In the genomic region with DNA sequence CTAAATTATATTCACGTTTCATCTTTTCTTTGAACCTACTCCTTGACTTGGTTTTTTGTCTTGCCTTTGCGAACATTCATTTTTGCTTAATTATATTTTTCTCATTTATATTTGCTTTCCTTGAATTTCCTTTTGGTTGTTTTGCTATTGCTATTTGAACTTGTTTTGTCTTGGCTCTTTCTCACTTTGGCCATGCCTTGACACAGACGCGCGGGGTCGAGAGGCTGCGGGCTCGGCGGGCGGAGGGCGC, we compare ENCODE assay signal across 1 cellular context.
A peak's percentile ranks its signal among the peaks of the same experiment; 100 is the strongest.
TF ChIP-seq lines count a peak whose summit lies in the region.

No MANE protein-coding gene starts in this region.

TF ChIP-seq in HepG2, 621 proteins besides CTCF, POLR2A, EP300 and RAD21 (continued from another document):
- TF ChIP-seq, protein P1, sequence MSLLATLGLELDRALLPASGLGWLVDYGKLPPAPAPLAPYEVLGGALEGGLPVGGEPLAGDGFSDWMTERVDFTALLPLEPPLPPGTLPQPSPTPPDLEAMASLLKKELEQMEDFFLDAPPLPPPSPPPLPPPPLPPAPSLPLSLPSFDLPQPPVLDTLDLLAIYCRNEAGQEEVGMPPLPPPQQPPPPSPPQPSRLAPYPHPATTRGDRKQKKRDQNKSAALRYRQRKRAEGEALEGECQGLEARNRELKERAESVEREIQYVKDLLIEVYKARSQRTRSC (CRISPR knock-in tag; IDR thresholded peaks at IDR 0.05; ENCODE audit: low read depth): no peak
- TF ChIP-seq, protein P2, sequence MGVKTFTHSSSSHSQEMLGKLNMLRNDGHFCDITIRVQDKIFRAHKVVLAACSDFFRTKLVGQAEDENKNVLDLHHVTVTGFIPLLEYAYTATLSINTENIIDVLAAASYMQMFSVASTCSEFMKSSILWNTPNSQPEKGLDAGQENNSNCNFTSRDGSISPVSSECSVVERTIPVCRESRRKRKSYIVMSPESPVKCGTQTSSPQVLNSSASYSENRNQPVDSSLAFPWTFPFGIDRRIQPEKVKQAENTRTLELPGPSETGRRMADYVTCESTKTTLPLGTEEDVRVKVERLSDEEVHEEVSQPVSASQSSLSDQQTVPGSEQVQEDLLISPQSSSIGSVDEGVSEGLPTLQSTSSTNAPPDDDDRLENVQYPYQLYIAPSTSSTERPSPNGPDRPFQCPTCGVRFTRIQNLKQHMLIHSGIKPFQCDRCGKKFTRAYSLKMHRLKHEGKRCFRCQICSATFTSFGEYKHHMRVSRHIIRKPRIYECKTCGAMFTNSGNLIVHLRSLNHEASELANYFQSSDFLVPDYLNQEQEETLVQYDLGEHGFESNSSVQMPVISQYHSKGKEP (CRISPR knock-in tag; IDR thresholded peaks at IDR 0.05): no peak
- TF ChIP-seq RFX3 (CRISPR knock-in tag; IDR thresholded peaks at IDR 0.05) (peak; percentile 25; the same call in 1 of the 2 replicates), ZNF790 (CRISPR knock-in tag; IDR thresholded peaks at IDR 0.05; ENCODE audit: borderline replicate concordance) (peak; percentile 49; the same call in 1 of the 2 replicates), HDAC1 (CRISPR knock-in tag; IDR thresholded peaks at IDR 0.05) (no peak), FOXC1 (CRISPR knock-in tag; IDR thresholded peaks at IDR 0.05; ENCODE audit: borderline replicate concordance) (no peak), THRA (CRISPR knock-in tag; IDR thresholded peaks at IDR 0.05; ENCODE audit: borderline replicate concordance) (0 out of 2 replicates have a peak, but pooled peaks have one; percentile 7), PRDM4 (CRISPR knock-in tag; IDR thresholded peaks at IDR 0.05; ENCODE audit: borderline replicate concordance) (no peak), MIER2 (CRISPR knock-in tag; IDR thresholded peaks at IDR 0.05) (no peak)
